27 cellular contexts compared by ENCODE assay signal in the genomic region with DNA sequence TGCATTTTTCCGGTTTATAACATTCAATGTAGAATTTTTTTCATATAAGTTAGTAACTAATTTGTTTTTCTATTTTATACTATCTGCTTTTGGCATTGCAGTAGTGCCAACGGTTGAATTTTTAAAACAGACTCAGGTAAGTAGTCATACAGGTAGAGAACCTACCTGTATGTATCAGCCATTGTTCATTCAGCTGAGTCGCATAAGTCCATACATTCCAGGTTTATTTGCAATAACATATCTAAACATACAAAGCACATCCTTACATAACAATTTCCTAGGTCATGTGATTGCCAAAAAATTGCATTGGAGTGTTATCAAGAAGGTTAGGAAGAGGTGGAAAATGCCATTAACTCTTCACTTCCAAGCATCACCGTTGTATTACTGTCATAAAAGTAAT.
"Had no signal": no experiment of that assay in that cellular context is flagged by ENCODE, and none has a peak within 500 bp of the region (broad histone marks: within the 10 kb centered on the region; RNA-seq: fewer than 3 reads in every experiment).

No MANE protein-coding gene starts in this region.

- H3K4me1 Mint-ChIP-seq: immature natural killer cell; memory B cell; naive thymus-derived CD4-positive, alpha-beta T cell; stimulated activated naive B cell treated with anti-CD40 and anti-IgM and Interleukin-4, amounts not matched to agents 10 μg/mL and 1 μg/mL and 100 μg/mL, for 72 hours had no signal

- ATAC-seq: mucosa of descending colon; naive thymus-derived CD4-positive, alpha-beta T cell; natural killer cell treated with Interleukin-12 subunit alpha and Interleukin-12 subunit beta and Interleukin-15 and Interleukin-18, amount 100 ng/mL, for 72 hours; right lobe of liver; stimulated activated naive B cell treated with anti-CD40 and anti-IgM and Interleukin-4, amounts not matched to agents 10 μg/mL and 1 μg/mL and 100 μg/mL, for 72 hours; stimulated activated naive CD8-positive, alpha-beta T cell treated with anti-CD3 and anti-CD28 coated beads, Interleukin-15, Interleukin-2, amounts not matched to agents 100 U/mL and 50 U/mL, for 24 hours had no signal

- H3K9me3 ChIP-seq: left ventricle myocardium inferior, ovary, right atrium auricular region, right lobe of liver, stomach, testis, thyroid gland, transverse colon, upper lobe of left lung, vagina had no signal

- H3K27ac Mint-ChIP-seq: immature natural killer cell; memory B cell; naive thymus-derived CD4-positive, alpha-beta T cell; natural killer cell treated with Interleukin-12 subunit alpha and Interleukin-12 subunit beta and Interleukin-15 and Interleukin-18, amount 100 ng/mL, for 72 hours; progenitor cell of endocrine pancreas; stimulated activated naive B cell treated with anti-CD40 and anti-IgM and Interleukin-4, amounts not matched to agents 10 μg/mL and 1 μg/mL and 100 μg/mL, for 72 hours had no signal

- H3K27me3 Mint-ChIP-seq: memory B cell; naive thymus-derived CD4-positive, alpha-beta T cell; natural killer cell treated with Interleukin-12 subunit alpha and Interleukin-12 subunit beta and Interleukin-15 and Interleukin-18, amount 100 ng/mL, for 72 hours; progenitor cell of endocrine pancreas; stimulated activated naive B cell treated with anti-CD40 and anti-IgM and Interleukin-4, amounts not matched to agents 10 μg/mL and 1 μg/mL and 100 μg/mL, for 72 hours had no signal

- H3K4me3 Mint-ChIP-seq: immature natural killer cell; memory B cell; naive thymus-derived CD4-positive, alpha-beta T cell; natural killer cell treated with Interleukin-12 subunit alpha and Interleukin-12 subunit beta and Interleukin-15 and Interleukin-18, amount 100 ng/mL, for 72 hours; stimulated activated naive B cell treated with anti-CD40 and anti-IgM and Interleukin-4, amounts not matched to agents 10 μg/mL and 1 μg/mL and 100 μg/mL, for 72 hours had no signal

- H3K4me1 ChIP-seq: left ventricle myocardium inferior, right atrium auricular region, right lobe of liver, stomach, testis, thyroid gland, transverse colon, upper lobe of left lung, vagina had no signal

- H3K36me3 ChIP-seq: left ventricle myocardium inferior, ovary, right atrium auricular region, right lobe of liver, stomach, thyroid gland, transverse colon, upper lobe of left lung, vagina had no signal

- H3K4me3 ChIP-seq: left ventricle myocardium inferior, lung, mucosa of descending colon, ovary, right atrium auricular region, right lobe of liver, smooth muscle cell, stomach, testis, thyroid gland, transverse colon, upper lobe of left lung, vagina had no signal

- H3K27me3 ChIP-seq: ovary, right atrium auricular region, right lobe of liver, stomach, testis, thyroid gland, transverse colon, upper lobe of left lung, vagina had no signal

- H3K27ac ChIP-seq: left ventricle myocardium inferior, ovary, right atrium auricular region, right lobe of liver, stomach, testis, thyroid gland, transverse colon, upper lobe of left lung, vagina had no signal

- H3K4me2 ChIP-seq: smooth muscle cell had no signal

- H3K36me3 Mint-ChIP-seq: memory B cell; naive thymus-derived CD4-positive, alpha-beta T cell; stimulated activated naive B cell treated with anti-CD40 and anti-IgM and Interleukin-4, amounts not matched to agents 10 μg/mL and 1 μg/mL and 100 μg/mL, for 72 hours had no signal

- FAIRE-seq: islet of Langerhans had no signal

- DNase-seq: hypothalamus; immature natural killer cell; left ventricle myocardium inferior; midbrain; mucosa of descending colon; naive thymus-derived CD4-positive, alpha-beta T cell; ovary; right lobe of liver; stimulated activated CD4-positive, alpha-beta T cell treated with anti-CD3 and anti-CD28 coated beads, Interleukin-1b, Interleukin-23, amount 100 ng/mL, for 48 hours; stimulated activated CD4-positive, alpha-beta T cell treated with anti-CD3 and anti-CD28 coated beads, Interleukin-2, amount 100 ng/mL, for 48 hours; stimulated activated CD4-positive, alpha-beta T cell treated with anti-CD3 and anti-CD28 coated beads, Interleukin-4, amount 100 ng/mL, for 4 hours; stimulated activated CD8-positive, alpha-beta memory T cell treated with anti-CD3 and anti-CD28 coated beads, Interleukin-4, amount 100 ng/mL, for 48 hours; stimulated activated naive B cell treated with anti-CD40 and anti-IgM and Interleukin-4, amounts not matched to agents 10 μg/mL and 1 μg/mL and 100 μg/mL, for 72 hours; stimulated activated naive CD8-positive, alpha-beta T cell treated with anti-CD3 and anti-CD28 coated beads, Interleukin-15, Interleukin-2, amounts not matched to agents 100 U/mL and 50 U/mL, for 24 hours; stomach; testis; thyroid gland; transverse colon; upper lobe of left lung had no signal
